Comparison of ENCODE assay signal across 11 cellular contexts in the genomic region with DNA sequence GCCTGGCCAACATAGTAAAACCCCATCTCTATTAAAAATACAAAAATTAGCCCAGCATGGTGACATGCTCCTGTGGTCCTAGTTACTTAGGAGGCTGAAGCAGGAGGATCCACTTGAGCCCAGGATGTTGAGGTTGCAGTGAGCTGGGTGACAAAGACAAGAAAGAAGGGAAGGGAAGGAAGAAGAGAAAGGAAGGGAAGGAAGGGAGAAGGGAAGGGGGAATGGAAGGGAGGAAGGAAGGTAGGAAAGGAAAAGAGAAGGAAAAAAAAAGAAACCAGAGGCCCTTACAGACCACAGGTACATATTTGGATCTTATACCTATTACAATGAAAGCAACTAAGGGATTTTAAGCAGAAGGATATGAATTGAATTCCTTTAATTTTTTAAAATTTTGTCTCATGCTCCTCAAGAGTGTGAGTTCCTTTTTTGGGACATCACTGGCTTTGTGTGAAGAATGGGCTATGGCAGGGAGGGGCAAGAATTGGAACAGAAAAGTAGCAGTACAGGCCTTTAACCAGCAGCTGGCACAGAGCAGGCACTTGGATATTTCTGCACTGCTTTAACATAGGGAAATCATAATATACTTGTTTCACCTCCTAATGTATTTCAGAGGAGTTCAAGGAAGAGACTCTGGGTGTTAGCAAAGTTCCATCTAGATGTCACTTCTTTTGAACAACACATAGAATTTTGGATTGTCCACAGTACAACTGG. TPM values are rescaled to one million over a fixed set of nuclear protein-coding genes. Genes with fewer than 3 reads are reported as not detected.
DNase-seq lines count a peak whose midpoint lies in the region; ATAC-seq, FAIRE-seq and TF ChIP-seq lines count a peak whose summit lies in the region.
"Had no signal": no experiment of that assay in that cellular context is flagged by ENCODE, and none has a peak within 500 bp of the region (broad histone marks: within the 10 kb centered on the region; RNA-seq: fewer than 3 reads in every experiment).

No MANE protein-coding gene starts in this region.

- H3K4me3 ChIP-seq in esophagus squamous epithelium, result no peak overlapping the region
- H3K4me3 ChIP-seq: MG63, SK-N-MC had no signal

- H3K27me3 ChIP-seq in esophagus squamous epithelium, result no peaks in the 10 kb centered on the region
- H3K27me3 ChIP-seq: MG63 had no signal

- H3K9me3 ChIP-seq in esophagus squamous epithelium, result no peaks in the 10 kb centered on the region
- H3K9me3 ChIP-seq: MG63 had no signal

- H3K9me3 Mint-ChIP-seq in activated CD8-positive, alpha-beta memory T cell treated with anti-CD3 and anti-CD28 coated beads, Interleukin-2, amount 10 ng/mL, durations not matched to agents 7 days and 5 days (ENCODE audit: low read depth), result no peaks in the 10 kb centered on the region
- no peaks in the 10 kb centered on the region for H3K9me3 Mint-ChIP-seq in activated B cell treated with CpG ODN at 0.5 μM for 24 hours
- no peaks in the 10 kb centered on the region for H3K9me3 Mint-ChIP-seq in stimulated activated naive CD8-positive, alpha-beta T cell treated with anti-CD3 and anti-CD28 coated beads, Interleukin-15, amount 100 ng/mL, for 72 hours
- H3K9me3 Mint-ChIP-seq in Calu3 (ENCODE audit: low read depth, unreplicated experiment), result no peaks in the 10 kb centered on the region

- CTCF ChIA-PET in activated CD8-positive, alpha-beta memory T cell treated with anti-CD3 and anti-CD28 coated beads, Interleukin-2, amount 10 ng/mL, durations not matched to agents 7 days and 5 days (lab: Charles Lee), result interaction anchor here (0.8 to 10.8 kb wide), 6 partner anchors 12 to 63 kb away, joined by 3 to 100 read pairs (median 5); partner anchors contain the start of genes PIGB and PIGBOS1
- CTCF ChIA-PET in activated B cell treated with CpG ODN at 0.5 μM for 24 hours (lab: Charles Lee), result interaction anchor here (0.6 kb wide), 1 partner anchor 65 kb away, joined by 3 read pairs; no protein-coding TSS in a partner anchor
- CTCF ChIA-PET in Calu3 (lab: Charles Lee), result interaction anchor here (1.0 kb wide), 1 partner anchor 61 kb away, joined by 5 read pairs; no protein-coding TSS in a partner anchor

- no peak for TF ChIP-seq POLR2A in esophagus squamous epithelium (IDR thresholded peaks at IDR 0.05)

- peak overlapping the region; percentile 99 for H3K27ac Mint-ChIP-seq in activated CD8-positive, alpha-beta memory T cell treated with anti-CD3 and anti-CD28 coated beads, Interleukin-2, amount 10 ng/mL, durations not matched to agents 7 days and 5 days
- H3K27ac Mint-ChIP-seq in activated B cell treated with CpG ODN at 0.5 μM for 24 hours (peak overlapping the region; percentile 60), Calu3 (ENCODE audit: unreplicated experiment) (no peak overlapping the region)
- H3K27ac Mint-ChIP-seq in stimulated activated naive CD8-positive, alpha-beta T cell treated with anti-CD3 and anti-CD28 coated beads, Interleukin-15, amount 100 ng/mL, for 72 hours, result peak overlapping the region in 1 of 2 donors; percentile 75

- TF ChIP-seq CTCF in activated B cell treated with CpG ODN at 0.5 μM for 24 hours (IDR thresholded peaks at IDR 0.05), result no peak
- no peak for TF ChIP-seq CTCF in esophagus squamous epithelium (IDR thresholded peaks at IDR 0.05)
- TF ChIP-seq CTCF in D721Med (IDR thresholded peaks at IDR 0.05; ENCODE audit: insufficient read depth, missing control alignments), result no peak
- no peak for TF ChIP-seq CTCF in Calu3 (IDR thresholded peaks at IDR 0.05; ENCODE audit: unreplicated experiment)

- peaks cover 94% of the 10 kb centered on the region for H3K4me1 Mint-ChIP-seq in activated CD8-positive, alpha-beta memory T cell treated with anti-CD3 and anti-CD28 coated beads, Interleukin-2, amount 10 ng/mL, durations not matched to agents 7 days and 5 days
- H3K4me1 Mint-ChIP-seq in activated B cell treated with CpG ODN at 0.5 μM for 24 hours (peaks cover 69% of the 10 kb centered on the region), Calu3 (ENCODE audit: low read depth, unreplicated experiment) (peaks cover 34% of the 10 kb centered on the region)
- H3K4me1 Mint-ChIP-seq in stimulated activated naive CD8-positive, alpha-beta T cell treated with anti-CD3 and anti-CD28 coated beads, Interleukin-15, amount 100 ng/mL, for 72 hours, result peaks cover 100% of the 10 kb centered on the region

- no peaks in the 10 kb centered on the region for H3K36me3 ChIP-seq in esophagus squamous epithelium
- H3K36me3 ChIP-seq: MG63 had no signal

- peak overlapping the region; percentile 95 for H3K4me3 Mint-ChIP-seq in activated CD8-positive, alpha-beta memory T cell treated with anti-CD3 and anti-CD28 coated beads, Interleukin-2, amount 10 ng/mL, durations not matched to agents 7 days and 5 days
- H3K4me3 Mint-ChIP-seq in activated B cell treated with CpG ODN at 0.5 μM for 24 hours (no peak overlapping the region), Calu3 (ENCODE audit: low read depth, unreplicated experiment) (no peak overlapping the region)
- H3K4me3 Mint-ChIP-seq in stimulated activated naive CD8-positive, alpha-beta T cell treated with anti-CD3 and anti-CD28 coated beads, Interleukin-15, amount 100 ng/mL, for 72 hours, result peak overlapping the region; percentile 77 to 95

- peak overlapping the region in 3 of 4 donors; percentile 36 to 71 (median 67) for H3K27ac ChIP-seq in esophagus squamous epithelium
- H3K27ac ChIP-seq: SK-N-MC had no signal

- no peak for ATAC-seq in activated CD8-positive, alpha-beta memory T cell treated with anti-CD3 and anti-CD28 coated beads, Interleukin-2, amount 10 ng/mL, durations not matched to agents 7 days and 5 days
- no peak for ATAC-seq in activated B cell treated with CpG ODN at 0.5 μM for 24 hours (ENCODE audit: low read depth)
- ATAC-seq in stimulated activated naive CD8-positive, alpha-beta T cell treated with anti-CD3 and anti-CD28 coated beads, Interleukin-15, amount 100 ng/mL, for 72 hours, result no peak

- DNase-seq in activated CD8-positive, alpha-beta memory T cell treated with anti-CD3 and anti-CD28 coated beads, Interleukin-2, amount 10 ng/mL, durations not matched to agents 7 days and 5 days, result no peak
- DNase-seq in activated CD8-positive, alpha-beta memory T cell treated with anti-CD3 and anti-CD28 coated beads, Interleukin-2, amount 50 U/mL, for 4 hours, result no peak
- no peak for DNase-seq in activated B cell treated with CpG ODN at 0.5 μM for 24 hours
- DNase-seq in esophagus squamous epithelium (lab: John Stamatoyannopoulos, UW), result no peak
- DNase-seq in stimulated activated naive CD8-positive, alpha-beta T cell treated with anti-CD3 and anti-CD28 coated beads, Interleukin-15, amount 100 ng/mL, for 72 hours, result no peak
- no peak for DNase-seq in SIG-M5 (lab: John Stamatoyannopoulos, UW)
- no peak for DNase-seq in D721Med (ENCODE audit: insufficient read length, low spot score)
- DNase-seq in Calu3, result no peak
- DNase-seq: NCI-H526 had no signal

- POLR2A ChIA-PET in activated B cell treated with CpG ODN at 0.5 μM for 24 hours (lab: Charles Lee), result interaction anchor here (1.0 kb wide), 1 partner anchor 60 kb away, joined by 4 read pairs; no protein-coding TSS in a partner anchor

- H3K36me3 Mint-ChIP-seq in activated CD8-positive, alpha-beta memory T cell treated with anti-CD3 and anti-CD28 coated beads, Interleukin-2, amount 10 ng/mL, durations not matched to agents 7 days and 5 days, result peaks cover 55% of the 10 kb centered on the region
- peaks cover 7% of the 10 kb centered on the region for H3K36me3 Mint-ChIP-seq in activated B cell treated with CpG ODN at 0.5 μM for 24 hours (ENCODE audit: low read depth)
- H3K36me3 Mint-ChIP-seq in Calu3 (ENCODE audit: insufficient read depth, unreplicated experiment), result no peaks in the 10 kb centered on the region

- no TSS peak for BruUV-seq in Calu3 (replicated peaks; lab: Mats Ljungman, UMichigan)

- no peaks in the 10 kb centered on the region for H3K27me3 Mint-ChIP-seq in activated CD8-positive, alpha-beta memory T cell treated with anti-CD3 and anti-CD28 coated beads, Interleukin-2, amount 10 ng/mL, durations not matched to agents 7 days and 5 days
- H3K27me3 Mint-ChIP-seq in activated B cell treated with CpG ODN at 0.5 μM for 24 hours, result no peaks in the 10 kb centered on the region
- no peaks in the 10 kb centered on the region for H3K27me3 Mint-ChIP-seq in stimulated activated naive CD8-positive, alpha-beta T cell treated with anti-CD3 and anti-CD28 coated beads, Interleukin-15, amount 100 ng/mL, for 72 hours
- no peaks in the 10 kb centered on the region for H3K27me3 Mint-ChIP-seq in Calu3 (ENCODE audit: unreplicated experiment)

- FAIRE-seq in D721Med (lab: Jason Lieb, UNC), result no peak

- peaks cover 0 to 67% (median 23%) of the 10 kb centered on the region in 3 donors for H3K4me1 ChIP-seq in esophagus squamous epithelium

- intact Hi-C loops in activated B cell treated with CpG ODN at 0.5 μM for 24 hours (cut with micrococcal nuclease) (no loop called here), esophagus squamous epithelium (cut with DNase I) (no loop called here), Calu3 (cut with micrococcal nuclease; ENCODE audit: unreplicated experiment) (loop anchor here (10.0 kb wide), 1 partner anchor 1317 kb away; no protein-coding TSS in a partner anchor)

RNA-seq across cellular contexts. Expression of gene RAB27A, which starts 7.9 kb away (rescaled TPM):
- total RNA-seq in activated CD8-positive, alpha-beta memory T cell treated with anti-CD3 and anti-CD28 coated beads, Interleukin-2, amount 10 ng/mL, durations not matched to agents 7 days and 5 days, result 100 to 1,000 TPM; 136 to 149 TPM
- 26.7 and 28.6 TPM in 2 replicates for total RNA-seq in activated B cell treated with CpG ODN at 0.5 μM for 24 hours
- 10 to 100 TPM in 3 of 4 donors, 1 to 10 TPM in 1; 8.7 to 16.2 (median 11.7) TPM for total RNA-seq in esophagus squamous epithelium
- 25.1 and 28.9 TPM in 2 replicates for total RNA-seq in Calu3 (2022)

RNA-seq across cellular contexts. Expression of gene PIGBOS1, which starts 37.3 kb away (rescaled TPM):
- total RNA-seq in activated CD8-positive, alpha-beta memory T cell treated with anti-CD3 and anti-CD28 coated beads, Interleukin-2, amount 10 ng/mL, durations not matched to agents 7 days and 5 days, result 10 to 100 TPM; 13.2 to 14.3 TPM
- total RNA-seq in activated B cell treated with CpG ODN at 0.5 μM for 24 hours, result 10.7 and 12.6 TPM in 2 replicates
- total RNA-seq in esophagus squamous epithelium, result 10 to 100 TPM in 2 of 4 donors, 1 to 10 TPM in 2; 2.6 to 13.5 (median 9.9) TPM
- total RNA-seq in Calu3 (2022), result 16.6 and 17.1 TPM in 2 replicates

RNA-seq across cellular contexts. Expression of gene PIGB, which starts 37.4 kb away (rescaled TPM):
- total RNA-seq in activated CD8-positive, alpha-beta memory T cell treated with anti-CD3 and anti-CD28 coated beads, Interleukin-2, amount 10 ng/mL, durations not matched to agents 7 days and 5 days, result 10 to 100 TPM; 29.8 to 31.2 TPM
- total RNA-seq in activated B cell treated with CpG ODN at 0.5 μM for 24 hours (29.8 and 31.2 TPM in 2 replicates), esophagus squamous epithelium (10 to 100 TPM in 3 of 4 donors, 1 to 10 TPM in 1; 5.9 to 16.5 (median 13.0) TPM), Calu3 (2022) (17.5 and 23.5 TPM in 2 replicates)

Comparison
In these comparisons a context has a peak if more than half of its experiments do, and no peak if none do; other contexts are left out.
1. H3K4me3 Mint-ChIP-seq: peak in activated CD8-positive, alpha-beta memory T cell treated with anti-CD3 and anti-CD28 coated beads, Interleukin-2, amount 10 ng/mL, durations not matched to agents 7 days and 5 days (single experiment) and stimulated activated naive CD8-positive, alpha-beta T cell treated with anti-CD3 and anti-CD28 coated beads, Interleukin-15, amount 100 ng/mL, for 72 hours (2 of 2); none in activated B cell treated with CpG ODN at 0.5 μM for 24 hours (single experiment) and Calu3 (single experiment).